ENCODE assay signal across 41 cellular contexts in the genomic region with DNA sequence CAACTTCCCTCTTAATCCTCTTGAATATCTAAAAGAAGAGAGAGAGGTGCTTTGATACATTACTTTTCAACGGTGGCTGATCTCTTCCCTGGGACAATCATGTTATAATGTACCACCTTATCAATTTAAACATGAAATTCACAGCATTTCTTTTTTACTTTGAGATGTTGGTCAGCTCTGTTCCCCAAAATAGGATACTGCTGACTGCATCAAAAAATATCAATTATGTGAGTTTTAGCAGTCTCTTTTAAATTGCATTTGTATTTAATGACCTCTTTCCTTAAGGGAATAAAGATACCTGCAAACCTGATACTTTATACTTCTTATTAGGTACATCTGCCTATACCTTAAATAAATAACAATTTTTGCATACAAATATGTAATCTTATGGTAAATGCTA. TPM values are rescaled to one million over a fixed set of nuclear protein-coding genes. Genes with fewer than 3 reads are reported as not detected.
"Had no signal": no experiment of that assay in that cellular context is flagged by ENCODE, and none has a peak within 500 bp of the region (broad histone marks: within the 10 kb centered on the region; RNA-seq: fewer than 3 reads in every experiment).

No MANE protein-coding gene starts in this region.

- H3K27me3 Mint-ChIP-seq: activated naive CD4-positive, alpha-beta T cell treated with anti-CD3 and anti-CD28 coated beads, Interleukin-2, amount 10 ng/mL, durations not matched to agents 7 days and 5 days; activated naive CD8-positive, alpha-beta T cell; activated naive CD8-positive, alpha-beta T cell treated with anti-CD3 and anti-CD28 coated beads, Interleukin-2, amount 10 ng/mL, durations not matched to agents 7 days and 5 days; activated naive CD8-positive, alpha-beta T cell treated with anti-CD3 and anti-CD28 coated beads, Interleukin-2, amount 50 U/mL, for 24 hours; activated T-cell treated with anti-CD3 and anti-CD28 coated beads, Interleukin-2, amount 50 U/mL, for 24 hours; brain; central memory CD8-positive, alpha-beta T cell had no signal

- H3K36me3 ChIP-seq: adrenal gland, ascending aorta, brain microvascular endothelial cell, breast epithelium, cardiac muscle cell had no signal

- H3K36me3 Mint-ChIP-seq: activated naive CD4-positive, alpha-beta T cell treated with anti-CD3 and anti-CD28 coated beads, Interleukin-2, amount 10 ng/mL, durations not matched to agents 7 days and 5 days; activated naive CD4-positive, alpha-beta T cell treated with anti-CD3 and anti-CD28 coated beads, Interleukin-2, amount 50 U/mL, for 24 hours; activated naive CD8-positive, alpha-beta T cell; activated naive CD8-positive, alpha-beta T cell treated with anti-CD3 and anti-CD28 coated beads for 36 hours; activated naive CD8-positive, alpha-beta T cell treated with anti-CD3 and anti-CD28 coated beads, Interleukin-2, amount 10 ng/mL, durations not matched to agents 7 days and 5 days; brain had no signal

- H3K9me3 ChIP-seq: adrenal gland, ascending aorta, body of pancreas had no signal

- FAIRE-seq: astrocyte, bronchial epithelial cell had no signal

- ATAC-seq: activated naive CD4-positive, alpha-beta T cell treated with anti-CD3 and anti-CD28 coated beads, Interleukin-2, amount 50 U/mL, for 72 hours; activated naive CD8-positive, alpha-beta T cell treated with anti-CD3 and anti-CD28 coated beads, Interleukin-2, amount 50 U/mL, for 24 hours; activated T-cell treated with anti-CD3 and anti-CD28 coated beads, Interleukin-2, amount 50 U/mL, for 4 hours; activated T-cell treated with anti-CD3 and anti-CD28 coated beads, Interleukin-2, amount 50 U/mL, for 72 hours; activated T-helper 17 cell treated with anti-CD3 and anti-CD28 coated beads, Interleukin-2, amount 50 U/mL, for 72 hours; body of pancreas had no signal

- H3K4me3 Mint-ChIP-seq: activated naive CD4-positive, alpha-beta T cell treated with anti-CD3 and anti-CD28 coated beads for 36 hours; activated naive CD4-positive, alpha-beta T cell treated with anti-CD3 and anti-CD28 coated beads, Interleukin-2, amount 10 ng/mL, durations not matched to agents 7 days and 5 days; activated naive CD4-positive, alpha-beta T cell treated with anti-CD3 and anti-CD28 coated beads, Interleukin-2, amount 50 U/mL, for 24 hours; activated naive CD8-positive, alpha-beta T cell; activated naive CD8-positive, alpha-beta T cell treated with anti-CD3 and anti-CD28 coated beads for 36 hours; activated naive CD8-positive, alpha-beta T cell treated with anti-CD3 and anti-CD28 coated beads, Interleukin-2, amount 10 ng/mL, durations not matched to agents 7 days and 5 days; activated naive CD8-positive, alpha-beta T cell treated with anti-CD3 and anti-CD28 coated beads, Interleukin-2, amount 50 U/mL, for 24 hours; activated T-cell treated with anti-CD3 and anti-CD28 coated beads, Interleukin-2, amount 50 U/mL, for 24 hours; activated T-cell treated with anti-CD3 and anti-CD28 coated beads, Interleukin-2, amount 50 U/mL, for 4 hours; activated T-cell treated with anti-CD3 and anti-CD28 coated beads, Interleukin-2, amount 50 U/mL, for 72 hours; activated T-helper 1 cell treated with anti-CD3 and anti-CD28 coated beads, Interleukin-12 subunit alpha, Interleukin-12 subunit beta, Interleukin-2, Interleukin-4 antibody, amounts not matched to agents 30 ng/mL and 10 ng/mL and 1 ng/mL, durations not matched to agents 14 hours and 24 hours and 36 hours; activated T-helper 17 cell treated with anti-CD3 and anti-CD28 coated beads, Interleukin-2, amount 50 U/mL, for 72 hours; brain; central memory CD8-positive, alpha-beta T cell had no signal

- H3K9me3 Mint-ChIP-seq: activated T-helper 1 cell treated with anti-CD3 and anti-CD28 coated beads, Interleukin-12 subunit alpha, Interleukin-12 subunit beta, Interleukin-2, Interleukin-4 antibody, amounts not matched to agents 30 ng/mL and 10 ng/mL and 1 ng/mL, durations not matched to agents 14 hours and 24 hours and 36 hours; brain had no signal

- DNase-seq: activated effector memory CD4-positive, alpha-beta T cell treated with anti-CD3 and anti-CD28 coated beads, Interleukin-2, amount 50 U/mL, for 16 hours; activated effector memory CD4-positive, alpha-beta T cell treated with Interleukin-2 at 50 U/mL for 16 hours; activated gamma-delta T cell; activated gamma-delta T cell treated with Interleukin-2 at 50 U/mL for 16 hours; activated naive CD4-positive, alpha-beta T cell; activated naive CD4-positive, alpha-beta T cell treated with anti-CD3 and anti-CD28 coated beads for 36 hours; activated naive CD4-positive, alpha-beta T cell treated with anti-CD3 and anti-CD28 coated beads, Interleukin-2, amount 10 ng/mL, durations not matched to agents 7 days and 5 days; activated naive CD4-positive, alpha-beta T cell treated with anti-CD3 and anti-CD28 coated beads, Interleukin-2, amount 50 U/mL, for 16 hours; activated naive CD4-positive, alpha-beta T cell treated with Interleukin-2 at 50 U/mL for 16 hours; activated naive CD8-positive, alpha-beta T cell treated with anti-CD3 and anti-CD28 coated beads for 36 hours; activated naive CD8-positive, alpha-beta T cell treated with anti-CD3 and anti-CD28 coated beads, Interleukin-2, amount 10 ng/mL, durations not matched to agents 7 days and 5 days; activated naive CD8-positive, alpha-beta T cell treated with anti-CD3 and anti-CD28 coated beads, Interleukin-2, amount 50 U/mL, for 24 hours; activated T-cell treated with anti-CD3 and anti-CD28 coated beads, Interleukin-2, amount 50 U/mL, for 1 hour; activated T-cell treated with anti-CD3 and anti-CD28 coated beads, Interleukin-2, amount 50 U/mL, for 24 hours; activated T-cell treated with anti-CD3 and anti-CD28 coated beads, Interleukin-2, amount 50 U/mL, for 4 hours; activated T-cell treated with anti-CD3 and anti-CD28 coated beads, Interleukin-2, amount 50 U/mL, for 48 hours; activated T-cell treated with anti-CD3 and anti-CD28 coated beads, Interleukin-2, amount 50 U/mL, for 72 hours; adrenal gland; amniotic stem cell; amygdala; anterior cingulate cortex; aorta; body of pancreas; brain microvascular endothelial cell; caudate nucleus; central memory CD4-positive, alpha-beta T cell; cerebellar nuclear complex had no signal

- H3K4me1 ChIP-seq: adrenal gland, ascending aorta, body of pancreas, breast epithelium had no signal

- H3K4me1 Mint-ChIP-seq: activated naive CD4-positive, alpha-beta T cell treated with anti-CD3 and anti-CD28 coated beads, Interleukin-2, amount 10 ng/mL, durations not matched to agents 7 days and 5 days; activated naive CD4-positive, alpha-beta T cell treated with anti-CD3 and anti-CD28 coated beads, Interleukin-2, amount 50 U/mL, for 24 hours; activated naive CD8-positive, alpha-beta T cell treated with anti-CD3 and anti-CD28 coated beads for 36 hours; activated naive CD8-positive, alpha-beta T cell treated with anti-CD3 and anti-CD28 coated beads, Interleukin-2, amount 10 ng/mL, durations not matched to agents 7 days and 5 days; activated naive CD8-positive, alpha-beta T cell treated with anti-CD3 and anti-CD28 coated beads, Interleukin-2, amount 50 U/mL, for 24 hours; activated T-helper 17 cell treated with anti-CD3 and anti-CD28 coated beads, Interleukin-2, amount 50 U/mL, for 72 hours; brain; central memory CD8-positive, alpha-beta T cell had no signal

- H3K4me3 ChIP-seq: adrenal gland, ascending aorta, body of pancreas, breast epithelium, cardiac muscle cell had no signal

- H3K27me3 ChIP-seq: adrenal gland, ascending aorta, body of pancreas, brain microvascular endothelial cell, breast epithelium, cardiac muscle cell had no signal

- H3K27ac Mint-ChIP-seq: activated naive CD4-positive, alpha-beta T cell treated with anti-CD3 and anti-CD28 coated beads for 36 hours; activated naive CD4-positive, alpha-beta T cell treated with anti-CD3 and anti-CD28 coated beads, Interleukin-2, amount 10 ng/mL, durations not matched to agents 7 days and 5 days; activated naive CD4-positive, alpha-beta T cell treated with anti-CD3 and anti-CD28 coated beads, Interleukin-2, amount 50 U/mL, for 24 hours; activated naive CD4-positive, alpha-beta T cell treated with anti-CD3 and anti-CD28 coated beads, Interleukin-2, amount 50 U/mL, for 72 hours; activated naive CD8-positive, alpha-beta T cell; activated naive CD8-positive, alpha-beta T cell treated with anti-CD3 and anti-CD28 coated beads for 36 hours; activated naive CD8-positive, alpha-beta T cell treated with anti-CD3 and anti-CD28 coated beads, Interleukin-2, amount 10 ng/mL, durations not matched to agents 7 days and 5 days; activated naive CD8-positive, alpha-beta T cell treated with anti-CD3 and anti-CD28 coated beads, Interleukin-2, amount 50 U/mL, for 24 hours; activated T-cell treated with anti-CD3 and anti-CD28 coated beads, Interleukin-2, amount 50 U/mL, for 24 hours; activated T-cell treated with anti-CD3 and anti-CD28 coated beads, Interleukin-2, amount 50 U/mL, for 72 hours; activated T-helper 1 cell treated with anti-CD3 and anti-CD28 coated beads, Interleukin-12 subunit alpha, Interleukin-12 subunit beta, Interleukin-2, Interleukin-4 antibody, amounts not matched to agents 30 ng/mL and 10 ng/mL and 1 ng/mL, durations not matched to agents 14 hours and 24 hours and 36 hours; activated T-helper 17 cell treated with anti-CD3 and anti-CD28 coated beads, Interleukin-2, amount 50 U/mL, for 72 hours; activated T-helper 2 cell treated with anti-CD3 and anti-CD28 coated beads, Interferon-gamma antibody, Interleukin-2, Interleukin-4, amounts not matched to agents 10 μg/mL and 5 μg/mL and 100 μg/mL, durations not matched to agents 14 hours and 24 hours and 36 hours; brain had no signal

- H3K27ac ChIP-seq: adrenal gland, ascending aorta, body of pancreas, brain microvascular endothelial cell, breast epithelium, cardiac muscle cell had no signal

RNA-seq across cellular contexts. Expression of gene MARCHF11, which starts 58.4 kb away (rescaled TPM):
- total RNA-seq: activated naive CD4-positive, alpha-beta T cell treated with anti-CD3 and anti-CD28 coated beads for 36 hours; activated naive CD4-positive, alpha-beta T cell treated with anti-CD3 and anti-CD28 coated beads, Interleukin-2, amount 50 U/mL, for 72 hours; activated naive CD8-positive, alpha-beta T cell treated with anti-CD3 and anti-CD28 coated beads for 36 hours; activated naive CD8-positive, alpha-beta T cell treated with anti-CD3 and anti-CD28 coated beads, Interleukin-2, amount 10 ng/mL, durations not matched to agents 7 days and 5 days; activated T-cell treated with anti-CD3 and anti-CD28 coated beads, Interleukin-2, amount 50 U/mL, for 4 hours; activated T-cell treated with anti-CD3 and anti-CD28 coated beads, Interleukin-2, amount 50 U/mL, for 72 hours; activated T-helper 1 cell treated with anti-CD3 and anti-CD28 coated beads, Interleukin-12 subunit alpha, Interleukin-12 subunit beta, Interleukin-2, Interleukin-4 antibody, amounts not matched to agents 30 ng/mL and 10 ng/mL and 1 ng/mL, durations not matched to agents 14 hours and 24 hours and 36 hours; activated T-helper 17 cell treated with anti-CD3 and anti-CD28 coated beads, Interleukin-2, amount 50 U/mL, for 72 hours; activated T-helper 2 cell treated with anti-CD3 and anti-CD28 coated beads, Interferon-gamma antibody, Interleukin-2, Interleukin-4, amounts not matched to agents 10 μg/mL and 5 μg/mL and 100 μg/mL, durations not matched to agents 14 hours and 24 hours and 36 hours; aorta; ascending aorta; astrocyte; body of pancreas; breast epithelium; bronchial epithelial cell; chondrocyte had no signal
- polyA plus RNA-seq: aorta had no signal
